ENCODE assay signal across 15 cellular contexts in genomic region chr11:57471496-57471895, GRCh38. TPM values are rescaled to one million over a fixed set of nuclear protein-coding genes. Genes with fewer than 3 reads are reported as not detected.
DNase-seq lines count a peak whose midpoint lies in the region; ATAC-seq, FAIRE-seq and TF ChIP-seq lines count a peak whose summit lies in the region.
"Had no signal": no experiment of that assay in that cellular context is flagged by ENCODE, and none has a peak within 500 bp of the region (broad histone marks: within the 10 kb centered on the region; RNA-seq: fewer than 3 reads in every experiment).

No MANE protein-coding gene starts in this region.

- H3K4me3 ChIP-seq in liver (ENCODE audit: low read depth in 1 of 3, low read length in 3 of 3) (no peak overlapping the region), HepG2 (replicated peaks in 1 of 3; ENCODE audit: insufficient read depth in 1 of 3, low read depth in 2 of 3, low read length in 3 of 3) (no peak overlapping the region), PC-3 (ENCODE audit: low read length) (no peak overlapping the region)

- peaks cover 0 to 16% (median 1%) of the 10 kb centered on the region in 4 donors for H3K36me3 ChIP-seq in liver (ENCODE audit: control insufficient read depth in 4 of 4, insufficient read depth in 3 of 4, low read depth in 1 of 4, low read length in 3 of 4)
- no peaks in the 10 kb centered on the region for H3K36me3 ChIP-seq in HepG2 (replicated peaks in 1 of 2; ENCODE audit: control insufficient read depth in 1 of 2, insufficient read depth in 2 of 2, low read length in 2 of 2)
- no peaks in the 10 kb centered on the region for H3K36me3 ChIP-seq in PC-3 (ENCODE audit: low read depth, low read length)

- peaks cover 15 to 33% of the 10 kb centered on the region in 2 donors for H3K27me3 Mint-ChIP-seq in effector memory CD8-positive, alpha-beta T cell

- H3K27ac ChIP-seq in liver (ENCODE audit: low read depth in 1 of 2, low read length in 2 of 2) (no peak overlapping the region), HepG2 (ENCODE audit: extremely low read length, insufficient read depth, low read length) (no peak overlapping the region), PC-3 (ENCODE audit: low read length) (no peak overlapping the region)

- no peak for DNase-seq in HepG2 (ENCODE audit: low spot score)
- peak; percentile 52 for DNase-seq in NCI-H2029 treated with DMSO at 0.1 percent for 48 hours (lab: John Stamatoyannopoulos, UW)
- DNase-seq in PC-3, result peak; percentile 47
- DNase-seq in hippocampal formation (lab: John Stamatoyannopoulos, UW), result no peak
- DNase-seq in effector memory CD8-positive, alpha-beta T cell, result no peak
- DNase-seq: CD8-positive, alpha-beta T cell; KG1; NCI-H1436; NCI-H82; SHP77 treated with DMSO at 0.1 percent for 48 hours had no signal

- in situ Hi-C loops in HepG2 (cut with HindIII; ENCODE audit: extremely low pct_ligation_motif_present, low pct_unique_long_range_greater_than_20kb), result no loop called here

- TF ChIP-seq EP300 in HepG2 (IDR thresholded peaks at IDR 0.05; ENCODE audit: low read depth in 2 of 2, low read length in 2 of 2) (no peak), HepG2 (CRISPR knock-in tag; IDR thresholded peaks at IDR 0.05; ENCODE audit: borderline replicate concordance) (no peak)

- H3F3A ChIP-seq in PC-3 (ENCODE audit: low read length, unreplicated experiment), result no peaks in the 10 kb centered on the region

- H3K79me2 ChIP-seq in HepG2 (ENCODE audit: insufficient read depth, low read length) (no peaks in the 10 kb centered on the region), PC-3 (ENCODE audit: low read length) (no peaks in the 10 kb centered on the region)

- no peak for ATAC-seq in HepG2
- no peak for ATAC-seq in PC-3
- ATAC-seq in HG03469 (IDR thresholded peaks at IDR 0.05; ENCODE audit: unreplicated experiment), result no peak
- no peak for ATAC-seq in effector memory CD8-positive, alpha-beta T cell (replicated peaks)
- ATAC-seq: CD8-positive, alpha-beta T cell had no signal

- H3K27ac Mint-ChIP-seq in effector memory CD8-positive, alpha-beta T cell, result no peak overlapping the region
- H3K27ac Mint-ChIP-seq: CD8-positive, alpha-beta T cell; T-helper 1 cell treated with Interleukin-12 subunit alpha and Interleukin-12 subunit beta and Interleukin-4 antibody, amounts not matched to agents 30 μg/mL and 1 μg/mL, for 36 hours had no signal

- no TSS peak for BruUV-seq in HepG2 (replicated peaks; lab: Mats Ljungman, UMichigan)
- no TSS peak for BruUV-seq in PC-3 (replicated peaks; lab: Mats Ljungman, UMichigan)

- H3K4me3 Mint-ChIP-seq in effector memory CD8-positive, alpha-beta T cell, result no peak overlapping the region
- H3K4me3 Mint-ChIP-seq: CD8-positive, alpha-beta T cell; T-helper 1 cell treated with Interleukin-12 subunit alpha and Interleukin-12 subunit beta and Interleukin-4 antibody, amounts not matched to agents 30 μg/mL and 1 μg/mL, for 36 hours had no signal

- TF ChIP-seq POLR2A in HepG2 (IDR thresholded peaks at IDR 0.05; ENCODE audit: insufficient read depth in 1 of 2, low read depth in 2 of 2, low read length in 2 of 2), result no peak

- H2AFZ ChIP-seq in HepG2 (ENCODE audit: low read length), result no peak overlapping the region
- H2AFZ ChIP-seq in PC-3 (ENCODE audit: low read length), result no peak overlapping the region

- CTCF ChIA-PET in HepG2 (lab: Yijun Ruan, JAX; ENCODE audit: low intra/inter-chr PET ratio, low total read pairs) (no interaction called here), PC-3 (lab: Charles Lee) (no interaction called here)

- H3K9me3 ChIP-seq in liver (ENCODE audit: control insufficient read depth in 4 of 4, low read length in 3 of 4), result no peaks in the 10 kb centered on the region
- H3K9me3 ChIP-seq in HepG2 (ENCODE audit: low read length), result no peaks in the 10 kb centered on the region
- no peaks in the 10 kb centered on the region for H3K9me3 ChIP-seq in PC-3 (ENCODE audit: low read length)

- H3K4me1 Mint-ChIP-seq in effector memory CD8-positive, alpha-beta T cell (ENCODE audit: low read depth in 2 of 2), result peaks cover 12 to 15% of the 10 kb centered on the region in 2 donors

- TF ChIP-seq CTCF in liver (IDR thresholded peaks at IDR 0.05; ENCODE audit: low read depth, low read length, missing input control) (no peak), HepG2 (CRISPR knock-in tag; IDR thresholded peaks at IDR 0.05) (no peak), PC-3 (conservative IDR thresholded peaks at IDR 0.05; ENCODE audit: low read depth, low read length) (no peak)

- H3K4me2 ChIP-seq in HepG2 (ENCODE audit: low read depth, low read length) (no peak overlapping the region), PC-3 (ENCODE audit: low read length) (no peak overlapping the region)

- 92% methylated on average over 3 of the region's 3 CpGs for WGBS in liver
- WGBS in HepG2 (ENCODE audit: low lambda C conversion rate), result 99% methylated on average over 3 of the region's 3 CpGs

- H3K9ac ChIP-seq in liver (ENCODE audit: low read depth in 1 of 2, low read length in 2 of 2) (no peak overlapping the region), HepG2 (ENCODE audit: insufficient read depth, low read depth, low read length) (no peak overlapping the region), PC-3 (ENCODE audit: low read length) (no peak overlapping the region)

- POLR2A ChIA-PET in HepG2 (lab: Yijun Ruan, JAX) (interaction anchor here (1.7 kb wide), 2 partner anchors 13 to 59 kb away, joined by 4 to 8 read pairs; partner anchors contain the start of gene TIMM10), PC-3 (lab: Charles Lee; ENCODE audit: unreplicated experiment) (no interaction called here)

- H3K27me3 ChIP-seq in liver (ENCODE audit: control insufficient read depth in 4 of 4, insufficient read depth in 4 of 4, low read length in 3 of 4) (no peaks in the 10 kb centered on the region), HepG2 (ENCODE audit: control insufficient read depth in 1 of 2, insufficient read depth in 2 of 2, low read length in 2 of 2) (no peaks in the 10 kb centered on the region), PC-3 (ENCODE audit: low read length) (no peaks in the 10 kb centered on the region)

- H4K20me1 ChIP-seq in HepG2 (ENCODE audit: insufficient read depth, low read length) (no peaks in the 10 kb centered on the region), PC-3 (ENCODE audit: low read length) (no peaks in the 10 kb centered on the region)

- no peaks in the 10 kb centered on the region for H3K9me3 Mint-ChIP-seq in effector memory CD8-positive, alpha-beta T cell
- H3K9me3 Mint-ChIP-seq: CD8-positive, alpha-beta T cell; T-helper 1 cell treated with Interleukin-12 subunit alpha and Interleukin-12 subunit beta and Interleukin-4 antibody, amounts not matched to agents 30 μg/mL and 1 μg/mL, for 36 hours had no signal

- no peaks in the 10 kb centered on the region for H3K9me2 ChIP-seq in PC-3 (replicated peaks; ENCODE audit: low read length)

- no peaks in the 10 kb centered on the region for H3K36me3 Mint-ChIP-seq in effector memory CD8-positive, alpha-beta T cell (ENCODE audit: insufficient read depth)
- H3K36me3 Mint-ChIP-seq: CD8-positive, alpha-beta T cell had no signal

- peaks cover 0 to 30% (median 13%) of the 10 kb centered on the region in 4 donors for H3K4me1 ChIP-seq in liver (ENCODE audit: control insufficient read depth in 4 of 4, insufficient read depth in 4 of 4, low read length in 3 of 4)
- H3K4me1 ChIP-seq in HepG2 (ENCODE audit: insufficient read depth, low read length), result peaks cover 23% of the 10 kb centered on the region
- peaks cover 14% of the 10 kb centered on the region for H3K4me1 ChIP-seq in PC-3 (ENCODE audit: insufficient read depth, low read length)

- FAIRE-seq in HepG2 (lab: Jason Lieb, UNC), result no peak
- FAIRE-seq: H54 had no signal

- intact Hi-C loops in HepG2 (cut with micrococcal nuclease; ENCODE audit: unreplicated experiment) (no loop called here), PC-3 (cut with micrococcal nuclease) (no loop called here)

- TF ChIP-seq RAD21 in liver (IDR thresholded peaks at IDR 0.05), result no peak
- TF ChIP-seq RAD21 in HepG2 (CRISPR knock-in tag; IDR thresholded peaks at IDR 0.05), result no peak

RNA-seq across cellular contexts. Expression of gene RTN4RL2, which starts 11.2 kb away (rescaled TPM):
- under 1 TPM; 0.75 to 0.89 TPM for total RNA-seq in liver
- 10 to 100 TPM in 1 of 2 donors, 1 to 10 TPM in 1; 5.5 to 18.1 TPM for polyA plus RNA-seq in liver
- total RNA-seq in HepG2 (2016; rRNA removed; fragmentation: Illumina TruSeq; extraction: Trizol), result 0.45 and 1.3 TPM in 2 replicates
- 0.71 and 0.79 TPM in 2 replicates for total RNA-seq in HepG2 (2016; cell fraction: cytosol; rRNA removed; fragmentation: Illumina TruSeq; extraction: Trizol; ENCODE audit: low read depth)
- total RNA-seq in HepG2 (2016; cell fraction: insoluble cytoplasmic fraction; rRNA removed; fragmentation: Illumina TruSeq; extraction: Trizol), result 0.42 and 0.91 TPM in 2 replicates
- 1.1 and 1.2 TPM in 2 replicates for total RNA-seq in HepG2 (2016; cell fraction: membrane; rRNA removed; fragmentation: Illumina TruSeq; extraction: Trizol)
- total RNA-seq in HepG2 (2016; cell fraction: nucleus; rRNA removed; fragmentation: Illumina TruSeq; extraction: Trizol), result 1.8 and 2.1 TPM in 2 replicates
- polyA plus RNA-seq in HepG2 (2011; rRNA removed), result 4.3 and 8.4 TPM in 2 replicates
- polyA plus RNA-seq in HepG2 (2011; cell fraction: cytosol; rRNA removed), result 3.6 and 3.9 TPM in 2 replicates
- 10.4 and 14.9 TPM in 2 replicates for polyA plus RNA-seq in HepG2 (2011; cell fraction: nucleus; rRNA removed)
- polyA plus RNA-seq in HepG2 (2012), result 14.7 and 15.9 TPM in 2 replicates
- polyA plus RNA-seq in HepG2 (2016; cell fraction: cytosol; fragmentation: Illumina TruSeq; extraction: Trizol; ENCODE audit: low read depth), result 1.8 and 2.1 TPM in 2 replicates
- polyA plus RNA-seq in HepG2 (2016; cell fraction: insoluble cytoplasmic fraction; fragmentation: Illumina TruSeq; extraction: Trizol; ENCODE audit: low read depth), result 1.9 and 2.5 TPM in 2 replicates
- polyA plus RNA-seq in HepG2 (2016; cell fraction: membrane; fragmentation: Illumina TruSeq; extraction: Trizol; ENCODE audit: low read depth), result 2.8 and 3.5 TPM in 2 replicates
- 5.0 and 7.0 TPM in 2 replicates for polyA plus RNA-seq in HepG2 (2016; cell fraction: nucleus; fragmentation: Illumina TruSeq; extraction: Trizol; ENCODE audit: insufficient read depth, low read depth)
- polyA minus RNA-seq in HepG2 (2011; rRNA and poly(A)+ RNA removed; ENCODE audit: low replicate concordance), result 0.72 and 4.8 TPM in 2 replicates
- 4.1 and 11.0 TPM in 2 replicates for polyA minus RNA-seq in HepG2 (2011; cell fraction: cytosol; rRNA and poly(A)+ RNA removed)
- 2.3 and 3.7 TPM in 2 replicates for polyA minus RNA-seq in HepG2 (2011; cell fraction: nucleus; rRNA and poly(A)+ RNA removed)
- total RNA-seq in PC-3 (2014; rRNA removed), result 3.5 and 6.5 TPM in 2 replicates

RNA-seq across cellular contexts. Expression of gene SLC43A1, which starts 44.0 kb away (rescaled TPM):
- total RNA-seq in liver (100 to 1,000 TPM; 107 to 171 TPM), HepG2 (2016; rRNA removed; fragmentation: Illumina TruSeq; extraction: Trizol) (40.0 and 72.3 TPM in 2 replicates), PC-3 (2014; rRNA removed) (7.4 and 12.4 TPM in 2 replicates)
- polyA plus RNA-seq in liver (100 to 1,000 TPM in 1 of 2 donors, 10 to 100 TPM in 1; 85.6 to 108 TPM), HepG2 (2011; rRNA removed) (87.6 and 124 TPM in 2 replicates)
- total RNA-seq in HepG2 (2016; cell fraction: cytosol; rRNA removed; fragmentation: Illumina TruSeq; extraction: Trizol; ENCODE audit: low read depth), result 44.5 and 47.1 TPM in 2 replicates
- 32.3 and 72.1 TPM in 2 replicates for total RNA-seq in HepG2 (2016; cell fraction: insoluble cytoplasmic fraction; rRNA removed; fragmentation: Illumina TruSeq; extraction: Trizol)
- total RNA-seq in HepG2 (2016; cell fraction: membrane; rRNA removed; fragmentation: Illumina TruSeq; extraction: Trizol), result 63.3 and 69.6 TPM in 2 replicates
- total RNA-seq in HepG2 (2016; cell fraction: nucleus; rRNA removed; fragmentation: Illumina TruSeq; extraction: Trizol), result 64.1 and 81.7 TPM in 2 replicates
- polyA plus RNA-seq in HepG2 (2011; cell fraction: cytosol; rRNA removed), result 96.8 and 105 TPM in 2 replicates
- polyA plus RNA-seq in HepG2 (2011; cell fraction: nucleus; rRNA removed), result 190 and 210 TPM in 2 replicates
- polyA plus RNA-seq in HepG2 (2012), result 61.9 and 91.6 TPM in 2 replicates
- polyA plus RNA-seq in HepG2 (2016; cell fraction: cytosol; fragmentation: Illumina TruSeq; extraction: Trizol; ENCODE audit: low read depth), result 41.6 and 44.0 TPM in 2 replicates
- polyA plus RNA-seq in HepG2 (2016; cell fraction: insoluble cytoplasmic fraction; fragmentation: Illumina TruSeq; extraction: Trizol; ENCODE audit: low read depth), result 33.2 and 41.2 TPM in 2 replicates
- polyA plus RNA-seq in HepG2 (2016; cell fraction: membrane; fragmentation: Illumina TruSeq; extraction: Trizol; ENCODE audit: low read depth), result 58.0 and 63.5 TPM in 2 replicates
- polyA plus RNA-seq in HepG2 (2016; cell fraction: nucleus; fragmentation: Illumina TruSeq; extraction: Trizol; ENCODE audit: insufficient read depth, low read depth), result 111 TPM in 2 replicates
- polyA minus RNA-seq in HepG2 (2011; rRNA and poly(A)+ RNA removed; ENCODE audit: low replicate concordance), result 1.5 and 247 TPM in 2 replicates
- 58.2 and 68.6 TPM in 2 replicates for polyA minus RNA-seq in HepG2 (2011; cell fraction: cytosol; rRNA and poly(A)+ RNA removed)
- 75.4 and 86.5 TPM in 2 replicates for polyA minus RNA-seq in HepG2 (2011; cell fraction: nucleus; rRNA and poly(A)+ RNA removed)

RNA-seq across cellular contexts. Expression of gene SLC43A3, which starts 44.6 kb away (rescaled TPM):
- 100 to 1,000 TPM in 1 of 2 donors, 10 to 100 TPM in 1; 47.2 to 106 TPM for total RNA-seq in liver
- 100 to 1,000 TPM in 1 of 2 donors, 10 to 100 TPM in 1; 80.2 to 152 TPM for polyA plus RNA-seq in liver
- not detected in 2 replicates for total RNA-seq in HepG2 (2016; rRNA removed; fragmentation: Illumina TruSeq; extraction: Trizol)
- total RNA-seq in HepG2 (2016; cell fraction: cytosol; rRNA removed; fragmentation: Illumina TruSeq; extraction: Trizol; ENCODE audit: low read depth), result not detected in 2 replicates
- total RNA-seq in HepG2 (2016; cell fraction: insoluble cytoplasmic fraction; rRNA removed; fragmentation: Illumina TruSeq; extraction: Trizol), result not detected in 2 replicates
- total RNA-seq in HepG2 (2016; cell fraction: membrane; rRNA removed; fragmentation: Illumina TruSeq; extraction: Trizol), result not detected in 2 replicates
- total RNA-seq in HepG2 (2016; cell fraction: nucleus; rRNA removed; fragmentation: Illumina TruSeq; extraction: Trizol), result 0.31 TPM in 1 of 2 replicates, not detected in the other
- polyA plus RNA-seq in HepG2 (2011; rRNA removed), result 2.6 and 4.2 TPM in 2 replicates
- polyA plus RNA-seq in HepG2 (2011; cell fraction: cytosol; rRNA removed), result 1.4 and 3.7 TPM in 2 replicates
- 3.4 and 4.2 TPM in 2 replicates for polyA plus RNA-seq in HepG2 (2011; cell fraction: nucleus; rRNA removed)
- 1.4 and 2.2 TPM in 2 replicates for polyA plus RNA-seq in HepG2 (2012)
- polyA plus RNA-seq in HepG2 (2016; cell fraction: cytosol; fragmentation: Illumina TruSeq; extraction: Trizol; ENCODE audit: low read depth), result not detected in 2 replicates
- not detected in 2 replicates for polyA plus RNA-seq in HepG2 (2016; cell fraction: insoluble cytoplasmic fraction; fragmentation: Illumina TruSeq; extraction: Trizol; ENCODE audit: low read depth)
- not detected in 2 replicates for polyA plus RNA-seq in HepG2 (2016; cell fraction: membrane; fragmentation: Illumina TruSeq; extraction: Trizol; ENCODE audit: low read depth)
- not detected in 2 replicates for polyA plus RNA-seq in HepG2 (2016; cell fraction: nucleus; fragmentation: Illumina TruSeq; extraction: Trizol; ENCODE audit: insufficient read depth, low read depth)
- 1.7 and 3.0 TPM in 2 replicates for polyA minus RNA-seq in HepG2 (2011; rRNA and poly(A)+ RNA removed; ENCODE audit: low replicate concordance)
- polyA minus RNA-seq in HepG2 (2011; cell fraction: cytosol; rRNA and poly(A)+ RNA removed), result 2.6 TPM in 1 of 2 replicates, not detected in the other
- polyA minus RNA-seq in HepG2 (2011; cell fraction: nucleus; rRNA and poly(A)+ RNA removed), result 1.4 and 2.9 TPM in 2 replicates
- 31.3 and 35.0 TPM in 2 replicates for total RNA-seq in PC-3 (2014; rRNA removed)
- total RNA-seq: NCI-H460 had no signal

RNA-seq across cellular contexts. Expression of gene TIMM10, which starts 59.1 kb away (rescaled TPM):
- 10 to 100 TPM; 19.8 to 23.7 TPM for total RNA-seq in liver
- 10 to 100 TPM; 36.9 to 77.4 TPM for polyA plus RNA-seq in liver
- total RNA-seq in HepG2 (2016; rRNA removed; fragmentation: Illumina TruSeq; extraction: Trizol), result 82.2 and 103 TPM in 2 replicates
- total RNA-seq in HepG2 (2016; cell fraction: cytosol; rRNA removed; fragmentation: Illumina TruSeq; extraction: Trizol; ENCODE audit: low read depth), result 40.9 and 52.7 TPM in 2 replicates
- 87.8 and 108 TPM in 2 replicates for total RNA-seq in HepG2 (2016; cell fraction: insoluble cytoplasmic fraction; rRNA removed; fragmentation: Illumina TruSeq; extraction: Trizol)
- 48.0 and 65.2 TPM in 2 replicates for total RNA-seq in HepG2 (2016; cell fraction: membrane; rRNA removed; fragmentation: Illumina TruSeq; extraction: Trizol)
- 27.4 and 31.3 TPM in 2 replicates for total RNA-seq in HepG2 (2016; cell fraction: nucleus; rRNA removed; fragmentation: Illumina TruSeq; extraction: Trizol)
- polyA plus RNA-seq in HepG2 (2011; rRNA removed), result 56.3 and 67.8 TPM in 2 replicates
- 81.8 and 94.3 TPM in 2 replicates for polyA plus RNA-seq in HepG2 (2011; cell fraction: cytosol; rRNA removed)
- polyA plus RNA-seq in HepG2 (2011; cell fraction: nucleus; rRNA removed), result 18.2 and 20.2 TPM in 2 replicates
- 46.7 and 55.3 TPM in 2 replicates for polyA plus RNA-seq in HepG2 (2012)
- 53.7 and 66.6 TPM in 2 replicates for polyA plus RNA-seq in HepG2 (2016; cell fraction: cytosol; fragmentation: Illumina TruSeq; extraction: Trizol; ENCODE audit: low read depth)
- polyA plus RNA-seq in HepG2 (2016; cell fraction: insoluble cytoplasmic fraction; fragmentation: Illumina TruSeq; extraction: Trizol; ENCODE audit: low read depth), result 106 and 130 TPM in 2 replicates
- polyA plus RNA-seq in HepG2 (2016; cell fraction: membrane; fragmentation: Illumina TruSeq; extraction: Trizol; ENCODE audit: low read depth), result 52.5 and 68.9 TPM in 2 replicates
- 53.7 and 58.9 TPM in 2 replicates for polyA plus RNA-seq in HepG2 (2016; cell fraction: nucleus; fragmentation: Illumina TruSeq; extraction: Trizol; ENCODE audit: insufficient read depth, low read depth)
- polyA minus RNA-seq in HepG2 (2011; rRNA and poly(A)+ RNA removed; ENCODE audit: low replicate concordance), result 28.3 and 58.4 TPM in 2 replicates
- 7.7 and 8.8 TPM in 2 replicates for polyA minus RNA-seq in HepG2 (2011; cell fraction: cytosol; rRNA and poly(A)+ RNA removed)
- polyA minus RNA-seq in HepG2 (2011; cell fraction: nucleus; rRNA and poly(A)+ RNA removed), result 11.8 and 13.6 TPM in 2 replicates
- 233 and 313 TPM in 2 replicates for total RNA-seq in PC-3 (2014; rRNA removed)

Comparison
In these comparisons a context has a peak if more than half of its experiments do, and no peak if none do; other contexts are left out.
1. RNA of gene SLC43A3, which starts 44.6 kb away (total RNA-seq): 47.2 to 106 TPM in liver and 31.3 to 35.0 TPM in PC-3; 0.31 TPM in HepG2; every median in the first group is over 10 times any median in the second.
2. DNase-seq: peak in NCI-H2029 treated with DMSO at 0.1 percent for 48 hours (single experiment) and PC-3 (single experiment); none in HepG2 (single experiment), hippocampal formation (0 of 2) and effector memory CD8-positive, alpha-beta T cell (0 of 3).